In genomic region chr7:94808673-94809072, GRCh38 we compare ENCODE assay signal across 8 cellular contexts.
DNase-seq lines count a peak whose midpoint lies in the region; ATAC-seq, FAIRE-seq and TF ChIP-seq lines count a peak whose summit lies in the region.
"Not testable (repeated sequence)": the region's sequence is repeated elsewhere in the genome, so short reads cannot be mapped to it uniquely, and the experiment has no call there.

No MANE protein-coding gene starts in this region.

- H3K79me2 ChIP-seq in astrocyte (ENCODE audit: insufficient read depth, low read length); endothelial cell of umbilical vein (ENCODE audit: control insufficient read depth, insufficient read depth, low read length): not testable (repeated sequence)

- peak overlapping the region; percentile 65 for H3K27ac ChIP-seq in SJSA1
- H3K27ac ChIP-seq in astrocyte (ENCODE audit: low read depth, low read length); endothelial cell of umbilical vein (ENCODE audit: insufficient read depth, low read depth, low read length); foreskin keratinocyte: not testable (repeated sequence)

- intact Hi-C loops in endothelial cell of umbilical vein (cut with micrococcal nuclease), result not testable (repeated sequence)

- not testable (repeated sequence) for H3K4me3 Mint-ChIP-seq in astrocyte (ENCODE audit: unreplicated experiment)

- not testable (repeated sequence) for H3K27me3 Mint-ChIP-seq in astrocyte (ENCODE audit: low read depth, unreplicated experiment)

- H3K27me3 ChIP-seq in SJSA1 (replicated peaks); astrocyte (ENCODE audit: insufficient read depth, low read length); endothelial cell of umbilical vein (ENCODE audit: control insufficient read depth in 2 of 2, insufficient read depth in 2 of 2, low read length in 2 of 2); foreskin keratinocyte: not testable (repeated sequence)

- FAIRE-seq in astrocyte (lab: Jason Lieb, UNC); endothelial cell of umbilical vein (lab: Jason Lieb, UNC): not testable (repeated sequence)

- not testable (repeated sequence) for H4K20me1 ChIP-seq in astrocyte (ENCODE audit: insufficient read depth, low read length); endothelial cell of umbilical vein (replicated peaks; ENCODE audit: control insufficient read depth, extremely low read depth, insufficient read depth, low read length)

- H3K27ac Mint-ChIP-seq in astrocyte (ENCODE audit: unreplicated experiment), result not testable (repeated sequence)

- BruUV-seq in endothelial cell of umbilical vein (replicated peaks; lab: Mats Ljungman, UMichigan), result not testable (repeated sequence)

- H3K9ac ChIP-seq in astrocyte (ENCODE audit: low read length); endothelial cell of umbilical vein (replicated peaks; ENCODE audit: extremely low read depth, insufficient read depth, low read length): not testable (repeated sequence)

- not testable (repeated sequence) for H3K36me3 Mint-ChIP-seq in astrocyte (ENCODE audit: low read depth, unreplicated experiment)

- not testable (repeated sequence) for H3K9me1 ChIP-seq in endothelial cell of umbilical vein (replicated peaks; ENCODE audit: control insufficient read depth, extremely low read depth, insufficient read depth, low read length)

- not testable (repeated sequence) for H3K4me2 ChIP-seq in astrocyte (ENCODE audit: low read length); endothelial cell of umbilical vein (ENCODE audit: insufficient read depth, low read length)

- POLR2A ChIA-PET in endothelial cell of umbilical vein (lab: Charles Lee), result not testable (repeated sequence)

- not testable (repeated sequence) for H2AFZ ChIP-seq in astrocyte (ENCODE audit: low read depth, low read length); endothelial cell of umbilical vein (ENCODE audit: low read depth, low read length)

- CTCF ChIA-PET in endothelial cell of umbilical vein (lab: Charles Lee), result not testable (repeated sequence)

- not testable (repeated sequence) for TF ChIP-seq POLR2A in endothelial cell of umbilical vein (IDR thresholded peaks at IDR 0.05; ENCODE audit: low read depth, low read length)

- dilution Hi-C loops in endothelial cell of umbilical vein (cut with MboI; ENCODE audit: extremely low pct_ligation_motif_present, low sequenced_read_pairs), result not testable (repeated sequence)

- DNase-seq in A172 (ENCODE audit: low spot score), result peak; percentile 79
- peak; percentile 61 for DNase-seq in EH (ENCODE audit: low read depth)
- DNase-seq in HCEC 1CT, result peak; percentile 54
- DNase-seq in LHCN-M2 (ENCODE audit: low read depth), result peak; percentile 52
- peak in 1 of 2 experiments; percentile 53 for DNase-seq in SJSA1 (ENCODE audit: low read depth in 1 of 2, low spot score in 2 of 2)
- DNase-seq in astrocyte (ENCODE audit: low read depth), result peak; percentile 37
- not testable (repeated sequence) for DNase-seq in endothelial cell of umbilical vein (ENCODE audit: low read depth, low spot score)
- peak; percentile 15 to 60 for DNase-seq in foreskin keratinocyte

- peaks cover 12% of the 10 kb centered on the region for H3K4me1 ChIP-seq in SJSA1 (replicated peaks)
- not testable (repeated sequence) for H3K4me1 ChIP-seq in astrocyte (ENCODE audit: insufficient read depth, low read length); endothelial cell of umbilical vein (ENCODE audit: control insufficient read depth, extremely low read depth, insufficient read depth, low read length); foreskin keratinocyte

- not testable (repeated sequence) for H3K4me1 Mint-ChIP-seq in astrocyte (ENCODE audit: low read depth, unreplicated experiment)

- TF ChIP-seq CTCF in astrocyte (IDR thresholded peaks at IDR 0.05; ENCODE audit: insufficient read depth, low read depth, low read length); endothelial cell of umbilical vein (IDR thresholded peaks at IDR 0.05; ENCODE audit: extremely low read depth in 1 of 2, insufficient read depth in 1 of 2, low read depth in 1 of 2, low read length in 2 of 2); foreskin keratinocyte (conservative IDR thresholded peaks at IDR 0.05): not testable (repeated sequence)

- H3K4me3 ChIP-seq in SJSA1; astrocyte (ENCODE audit: insufficient read depth, low read depth, low read length); endothelial cell of umbilical vein (replicated peaks in 1 of 3; ENCODE audit: insufficient read depth in 1 of 3, low read depth in 1 of 3, low read length in 3 of 3): not testable (repeated sequence)

- H3K9me3 Mint-ChIP-seq in astrocyte (ENCODE audit: unreplicated experiment), result not testable (repeated sequence)

- H3K9me3 ChIP-seq in SJSA1 (replicated peaks); astrocyte (ENCODE audit: insufficient read depth, low read depth, low read length); endothelial cell of umbilical vein (replicated peaks; ENCODE audit: control insufficient read depth, insufficient read depth, low read length): not testable (repeated sequence)

- not testable (repeated sequence) for ATAC-seq in foreskin keratinocyte

- not testable (repeated sequence) for H3K36me3 ChIP-seq in SJSA1; astrocyte (ENCODE audit: insufficient read depth, low read length); endothelial cell of umbilical vein (ENCODE audit: control insufficient read depth in 2 of 2, extremely low read depth in 1 of 2, insufficient read depth in 2 of 2, low read length in 2 of 2)

TF ChIP-seq in endothelial cell of umbilical vein, 7 proteins besides CTCF, POLR2A, EP300 and RAD21:
- TF ChIP-seq FOS (IDR thresholded peaks at IDR 0.05; ENCODE audit: borderline replicate concordance, insufficient read depth, low read length), result peak; percentile 6
